2 cellular contexts compared by ENCODE assay signal in the genomic region with DNA sequence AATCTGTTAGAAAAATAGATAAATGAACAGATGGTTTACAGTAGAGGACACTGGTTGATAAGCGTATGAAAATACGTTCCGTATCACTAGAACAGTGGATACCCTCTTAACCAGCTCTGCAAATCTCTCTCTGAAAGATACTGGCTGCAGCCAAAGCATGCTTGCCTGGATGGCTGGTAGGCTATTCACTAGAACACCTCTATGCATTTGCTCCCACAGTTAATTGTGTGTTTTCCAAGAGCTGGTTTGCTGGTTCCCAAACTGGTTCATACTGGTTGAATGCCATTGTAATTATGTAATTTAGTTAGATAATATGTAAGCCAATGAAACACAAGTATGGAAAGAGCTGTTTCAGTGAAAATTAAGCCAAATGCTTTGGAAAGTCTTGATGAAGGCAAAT.
TF ChIP-seq lines count a peak whose summit lies in the region.

No MANE protein-coding gene starts in this region.

TF ChIP-seq in SK-N-SH, 30 proteins besides CTCF, POLR2A, EP300 and RAD21 (continued from another document):
- TF ChIP-seq RCOR1 (IDR thresholded peaks at IDR 0.05; ENCODE audit: low read length) (no peak), SIN3A (IDR thresholded peaks at IDR 0.05; ENCODE audit: borderline replicate concordance, low read depth, low read length) (no peak), POLR2AphosphoS5 (IDR thresholded peaks at IDR 0.05; ENCODE audit: low read depth, low read length) (no peak), TAF1 (IDR thresholded peaks at IDR 0.05; ENCODE audit: borderline replicate concordance, low read depth, low read length) (no peak), MXI1 (IDR thresholded peaks at IDR 0.05; ENCODE audit: low read depth, low read length) (no peak), EZH2phosphoT487 (IDR thresholded peaks at IDR 0.05; ENCODE audit: borderline replicate concordance, low read depth) (no peak), TCF12 (IDR thresholded peaks at IDR 0.05) (no peak)
- TF ChIP-seq, protein P1, sequence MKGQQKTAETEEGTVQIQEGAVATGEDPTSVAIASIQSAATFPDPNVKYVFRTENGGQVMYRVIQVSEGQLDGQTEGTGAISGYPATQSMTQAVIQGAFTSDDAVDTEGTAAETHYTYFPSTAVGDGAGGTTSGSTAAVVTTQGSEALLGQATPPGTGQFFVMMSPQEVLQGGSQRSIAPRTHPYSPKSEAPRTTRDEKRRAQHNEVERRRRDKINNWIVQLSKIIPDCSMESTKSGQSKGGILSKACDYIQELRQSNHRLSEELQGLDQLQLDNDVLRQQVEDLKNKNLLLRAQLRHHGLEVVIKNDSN (IDR thresholded peaks at IDR 0.05; ENCODE audit: borderline replicate concordance, low read depth), result no peak
- TF ChIP-seq, protein P2, sequence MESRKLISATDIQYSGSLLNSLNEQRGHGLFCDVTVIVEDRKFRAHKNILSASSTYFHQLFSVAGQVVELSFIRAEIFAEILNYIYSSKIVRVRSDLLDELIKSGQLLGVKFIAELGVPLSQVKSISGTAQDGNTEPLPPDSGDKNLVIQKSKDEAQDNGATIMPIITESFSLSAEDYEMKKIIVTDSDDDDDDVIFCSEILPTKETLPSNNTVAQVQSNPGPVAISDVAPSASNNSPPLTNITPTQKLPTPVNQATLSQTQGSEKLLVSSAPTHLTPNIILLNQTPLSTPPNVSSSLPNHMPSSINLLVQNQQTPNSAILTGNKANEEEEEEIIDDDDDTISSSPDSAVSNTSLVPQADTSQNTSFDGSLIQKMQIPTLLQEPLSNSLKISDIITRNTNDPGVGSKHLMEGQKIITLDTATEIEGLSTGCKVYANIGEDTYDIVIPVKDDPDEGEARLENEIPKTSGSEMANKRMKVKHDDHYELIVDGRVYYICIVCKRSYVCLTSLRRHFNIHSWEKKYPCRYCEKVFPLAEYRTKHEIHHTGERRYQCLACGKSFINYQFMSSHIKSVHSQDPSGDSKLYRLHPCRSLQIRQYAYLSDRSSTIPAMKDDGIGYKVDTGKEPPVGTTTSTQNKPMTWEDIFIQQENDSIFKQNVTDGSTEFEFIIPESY (IDR thresholded peaks at IDR 0.05; ENCODE audit: borderline replicate concordance, low read depth), result no peak
TF ChIP-seq in SK-N-SH: peak in this region for 0.

TF ChIP-seq in SK-N-SH treated with all-trans-retinoic acid at 6 μM for 48 hours, 23 proteins besides CTCF, POLR2A, EP300 and RAD21 (continued from another document):
- TF ChIP-seq, protein P3, sequence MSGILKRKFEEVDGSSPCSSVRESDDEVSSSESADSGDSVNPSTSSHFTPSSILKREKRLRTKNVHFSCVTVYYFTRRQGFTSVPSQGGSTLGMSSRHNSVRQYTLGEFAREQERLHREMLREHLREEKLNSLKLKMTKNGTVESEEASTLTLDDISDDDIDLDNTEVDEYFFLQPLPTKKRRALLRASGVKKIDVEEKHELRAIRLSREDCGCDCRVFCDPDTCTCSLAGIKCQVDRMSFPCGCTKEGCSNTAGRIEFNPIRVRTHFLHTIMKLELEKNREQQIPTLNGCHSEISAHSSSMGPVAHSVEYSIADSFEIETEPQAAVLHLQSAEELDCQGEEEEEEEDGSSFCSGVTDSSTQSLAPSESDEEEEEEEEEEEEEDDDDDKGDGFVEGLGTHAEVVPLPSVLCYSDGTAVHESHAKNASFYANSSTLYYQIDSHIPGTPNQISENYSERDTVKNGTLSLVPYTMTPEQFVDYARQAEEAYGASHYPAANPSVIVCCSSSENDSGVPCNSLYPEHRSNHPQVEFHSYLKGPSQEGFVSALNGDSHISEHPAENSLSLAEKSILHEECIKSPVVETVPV (CRISPR knock-in tag; IDR thresholded peaks at IDR 0.05), result no peak
